Comparison of ENCODE assay signal across 1 cellular context in the genomic region with DNA sequence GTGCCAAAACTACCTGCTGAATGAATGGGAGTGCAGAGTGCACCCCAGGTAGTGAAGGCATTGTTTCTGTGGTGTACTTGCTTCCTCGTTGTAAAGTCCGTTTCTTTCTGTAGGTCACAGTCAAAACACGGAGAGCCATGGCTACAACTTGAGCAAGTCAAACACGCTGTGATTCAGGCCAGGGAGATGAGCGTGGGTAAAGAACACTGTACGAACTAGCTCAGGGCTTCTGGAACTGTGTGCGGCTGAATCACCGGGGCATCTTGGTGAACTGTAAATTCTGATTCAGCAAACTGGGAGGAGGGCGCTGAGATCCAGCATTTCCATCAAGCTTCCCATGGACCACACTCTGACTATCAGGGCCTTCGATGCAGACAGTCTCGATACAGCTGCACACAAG.
TF ChIP-seq lines count a peak whose summit lies in the region.

No MANE protein-coding gene starts in this region.

TF ChIP-seq in HepG2, 621 proteins besides CTCF, POLR2A, EP300 and RAD21:
- TF ChIP-seq ZNF24 (IDR thresholded peaks at IDR 0.05) (no peak), SETDB1 (CRISPR knock-in tag; IDR thresholded peaks at IDR 0.05; ENCODE audit: borderline replicate concordance) (no peak), PLRG1 (conservative IDR thresholded peaks at IDR 0.05) (no peak), NFKB2 (CRISPR knock-in tag; IDR thresholded peaks at IDR 0.05; ENCODE audit: borderline replicate concordance) (no peak), IRF2 (CRISPR knock-in tag; IDR thresholded peaks at IDR 0.05) (0 out of 2 replicates have a peak, but pooled peaks have one; percentile 14), POLR2AphosphoS2 (IDR thresholded peaks at IDR 0.05; ENCODE audit: low read depth, low read length) (no peak), ZMYM4 (CRISPR knock-in tag; IDR thresholded peaks at IDR 0.05) (no peak), ZNF75D (CRISPR knock-in tag; IDR thresholded peaks at IDR 0.05; ENCODE audit: borderline replicate concordance) (no peak)
- TF ChIP-seq, protein P1, sequence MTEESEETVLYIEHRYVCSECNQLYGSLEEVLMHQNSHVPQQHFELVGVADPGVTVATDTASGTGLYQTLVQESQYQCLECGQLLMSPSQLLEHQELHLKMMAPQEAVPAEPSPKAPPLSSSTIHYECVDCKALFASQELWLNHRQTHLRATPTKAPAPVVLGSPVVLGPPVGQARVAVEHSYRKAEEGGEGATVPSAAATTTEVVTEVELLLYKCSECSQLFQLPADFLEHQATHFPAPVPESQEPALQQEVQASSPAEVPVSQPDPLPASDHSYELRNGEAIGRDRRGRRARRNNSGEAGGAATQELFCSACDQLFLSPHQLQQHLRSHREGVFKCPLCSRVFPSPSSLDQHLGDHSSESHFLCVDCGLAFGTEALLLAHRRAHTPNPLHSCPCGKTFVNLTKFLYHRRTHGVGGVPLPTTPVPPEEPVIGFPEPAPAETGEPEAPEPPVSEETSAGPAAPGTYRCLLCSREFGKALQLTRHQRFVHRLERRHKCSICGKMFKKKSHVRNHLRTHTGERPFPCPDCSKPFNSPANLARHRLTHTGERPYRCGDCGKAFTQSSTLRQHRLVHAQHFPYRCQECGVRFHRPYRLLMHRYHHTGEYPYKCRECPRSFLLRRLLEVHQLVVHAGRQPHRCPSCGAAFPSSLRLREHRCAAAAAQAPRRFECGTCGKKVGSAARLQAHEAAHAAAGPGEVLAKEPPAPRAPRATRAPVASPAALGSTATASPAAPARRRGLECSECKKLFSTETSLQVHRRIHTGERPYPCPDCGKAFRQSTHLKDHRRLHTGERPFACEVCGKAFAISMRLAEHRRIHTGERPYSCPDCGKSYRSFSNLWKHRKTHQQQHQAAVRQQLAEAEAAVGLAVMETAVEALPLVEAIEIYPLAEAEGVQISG (CRISPR knock-in tag; IDR thresholded peaks at IDR 0.05): no peak
- TF ChIP-seq, protein P2, sequence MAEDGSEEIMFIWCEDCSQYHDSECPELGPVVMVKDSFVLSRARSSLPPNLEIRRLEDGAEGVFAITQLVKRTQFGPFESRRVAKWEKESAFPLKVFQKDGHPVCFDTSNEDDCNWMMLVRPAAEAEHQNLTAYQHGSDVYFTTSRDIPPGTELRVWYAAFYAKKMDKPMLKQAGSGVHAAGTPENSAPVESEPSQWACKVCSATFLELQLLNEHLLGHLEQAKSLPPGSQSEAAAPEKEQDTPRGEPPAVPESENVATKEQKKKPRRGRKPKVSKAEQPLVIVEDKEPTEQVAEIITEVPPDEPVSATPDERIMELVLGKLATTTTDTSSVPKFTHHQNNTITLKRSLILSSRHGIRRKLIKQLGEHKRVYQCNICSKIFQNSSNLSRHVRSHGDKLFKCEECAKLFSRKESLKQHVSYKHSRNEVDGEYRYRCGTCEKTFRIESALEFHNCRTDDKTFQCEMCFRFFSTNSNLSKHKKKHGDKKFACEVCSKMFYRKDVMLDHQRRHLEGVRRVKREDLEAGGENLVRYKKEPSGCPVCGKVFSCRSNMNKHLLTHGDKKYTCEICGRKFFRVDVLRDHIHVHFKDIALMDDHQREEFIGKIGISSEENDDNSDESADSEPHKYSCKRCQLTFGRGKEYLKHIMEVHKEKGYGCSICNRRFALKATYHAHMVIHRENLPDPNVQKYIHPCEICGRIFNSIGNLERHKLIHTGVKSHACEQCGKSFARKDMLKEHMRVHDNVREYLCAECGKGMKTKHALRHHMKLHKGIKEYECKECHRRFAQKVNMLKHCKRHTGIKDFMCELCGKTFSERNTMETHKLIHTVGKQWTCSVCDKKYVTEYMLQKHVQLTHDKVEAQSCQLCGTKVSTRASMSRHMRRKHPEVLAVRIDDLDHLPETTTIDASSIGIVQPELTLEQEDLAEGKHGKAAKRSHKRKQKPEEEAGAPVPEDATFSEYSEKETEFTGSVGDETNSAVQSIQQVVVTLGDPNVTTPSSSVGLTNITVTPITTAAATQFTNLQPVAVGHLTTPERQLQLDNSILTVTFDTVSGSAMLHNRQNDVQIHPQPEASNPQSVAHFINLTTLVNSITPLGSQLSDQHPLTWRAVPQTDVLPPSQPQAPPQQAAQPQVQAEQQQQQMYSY (CRISPR knock-in tag; IDR thresholded peaks at IDR 0.05): peak; percentile 83
